ENCODE assay signal across 6 cellular contexts in the genomic region with DNA sequence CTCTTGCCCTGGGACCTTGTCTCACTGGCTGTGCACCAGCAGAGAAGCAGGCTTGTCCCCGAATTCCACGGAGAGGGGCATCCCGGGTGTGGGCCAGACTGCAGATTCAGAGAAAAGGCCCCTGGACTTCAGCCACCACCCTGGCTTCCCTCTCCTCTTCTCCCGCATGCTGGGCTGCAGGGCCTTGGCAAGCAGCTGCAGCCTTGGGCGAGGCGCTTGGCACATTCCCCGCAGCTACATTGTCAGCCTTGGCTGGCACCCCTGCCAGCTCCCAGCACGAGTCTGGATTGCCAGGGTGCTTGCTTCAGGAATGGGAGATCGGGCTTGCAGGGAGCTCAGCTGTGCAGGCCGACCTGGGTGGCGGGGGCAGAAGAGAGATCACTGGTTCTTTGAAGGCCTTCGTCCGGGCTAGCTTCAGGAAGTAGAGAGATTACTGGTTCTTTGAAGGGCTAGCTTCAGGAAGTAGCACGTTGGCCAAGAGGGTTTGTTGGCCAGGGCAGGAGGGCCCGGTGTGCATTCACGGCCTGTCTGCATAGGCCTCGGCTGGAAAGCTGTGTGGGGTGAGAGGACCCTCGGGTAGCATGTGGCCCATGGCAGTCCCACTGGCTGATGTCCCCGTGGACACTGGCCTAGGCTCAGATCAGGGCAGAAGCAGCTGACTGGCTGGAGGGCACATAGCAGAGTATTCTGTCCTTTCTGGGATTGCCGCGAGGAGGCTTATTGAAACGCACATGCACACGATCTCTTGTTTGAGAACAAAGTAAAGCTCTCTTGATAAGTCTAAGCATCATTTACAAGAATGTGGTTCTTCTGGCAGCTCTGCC.
DNase-seq lines count a peak whose midpoint lies in the region; ATAC-seq and TF ChIP-seq lines count a peak whose summit lies in the region.

No MANE protein-coding gene starts in this region.

- no peaks in the 10 kb centered on the region for H3K27me3 ChIP-seq in neutrophil

- peak overlapping the region; percentile 52 for H3K4me3 Mint-ChIP-seq in activated T-cell treated with anti-CD3 and anti-CD28 coated beads, Interleukin-2, amount 50 U/mL, for 24 hours
- peak overlapping the region; percentile 61 for H3K4me3 Mint-ChIP-seq in central memory CD8-positive, alpha-beta T cell

- H3K27ac ChIP-seq in neutrophil, result peak overlapping the region; percentile 94

- peaks cover 40 to 44% of the 10 kb centered on the region in 2 experiments for H3K4me1 ChIP-seq in neutrophil (ENCODE audit: control insufficient read depth in 1 of 2, insufficient read depth in 1 of 2, low read depth in 1 of 2, low read length in 1 of 2)

- H3K36me3 Mint-ChIP-seq in activated T-cell treated with anti-CD3 and anti-CD28 coated beads, Interleukin-2, amount 50 U/mL, for 24 hours (ENCODE audit: low read depth), result peaks cover 13% of the 10 kb centered on the region
- peaks cover 10% of the 10 kb centered on the region for H3K36me3 Mint-ChIP-seq in central memory CD8-positive, alpha-beta T cell (ENCODE audit: insufficient read depth)

- H3K9me3 Mint-ChIP-seq in activated T-cell treated with anti-CD3 and anti-CD28 coated beads, Interleukin-2, amount 50 U/mL, for 24 hours, result peaks cover 4% of the 10 kb centered on the region
- no peaks in the 10 kb centered on the region for H3K9me3 Mint-ChIP-seq in central memory CD8-positive, alpha-beta T cell

- no peak for TF ChIP-seq CTCF in neutrophil (IDR thresholded peaks at IDR 0.05)

- DNase-seq in activated T-cell treated with anti-CD3 and anti-CD28 coated beads, Interleukin-2, amount 50 U/mL, for 24 hours, result no peak
- no peak for DNase-seq in activated T-cell treated with anti-CD3 and anti-CD28 coated beads, Interleukin-2, amount 50 U/mL, for 1 hour
- no peak for DNase-seq in central memory CD8-positive, alpha-beta T cell (ENCODE audit: low spot score in 2 of 2)
- no peak for DNase-seq in T1000 (lab: John Stamatoyannopoulos, UW)

- H3K4me3 ChIP-seq in neutrophil (ENCODE audit: low read depth in 1 of 2, low read length in 1 of 2), result peak overlapping the region; percentile 66 to 70

- peak overlapping the region; percentile 29 for H3K27ac Mint-ChIP-seq in activated T-cell treated with anti-CD3 and anti-CD28 coated beads, Interleukin-2, amount 50 U/mL, for 24 hours
- peak overlapping the region; percentile 81 for H3K27ac Mint-ChIP-seq in central memory CD8-positive, alpha-beta T cell (ENCODE audit: low read depth)

- H3K4me1 Mint-ChIP-seq in activated T-cell treated with anti-CD3 and anti-CD28 coated beads, Interleukin-2, amount 50 U/mL, for 24 hours (ENCODE audit: low read depth), result peaks cover 44% of the 10 kb centered on the region
- peaks cover 14% of the 10 kb centered on the region for H3K4me1 Mint-ChIP-seq in central memory CD8-positive, alpha-beta T cell

- peaks cover 6% of the 10 kb centered on the region for H3K36me3 ChIP-seq in neutrophil

- no peaks in the 10 kb centered on the region for H3K9me3 ChIP-seq in neutrophil

- no peak for ATAC-seq in central memory CD8-positive, alpha-beta T cell (replicated peaks; ENCODE audit: extremely low read depth, poor library complexity, severe bottlenecking)
- ATAC-seq in GM21526 (IDR thresholded peaks at IDR 0.05; ENCODE audit: low FRiP score, unreplicated experiment), result no peak

- H3K27me3 Mint-ChIP-seq in activated T-cell treated with anti-CD3 and anti-CD28 coated beads, Interleukin-2, amount 50 U/mL, for 24 hours, result peaks cover 23% of the 10 kb centered on the region
- H3K27me3 Mint-ChIP-seq in central memory CD8-positive, alpha-beta T cell, result no peaks in the 10 kb centered on the region
